In genomic region chr1:25858906-25859789, GRCh38 we compare ENCODE assay signal across 8 cellular contexts. TPM values are rescaled to one million over a fixed set of nuclear protein-coding genes. Genes with fewer than 3 reads are reported as not detected.
A peak's percentile ranks its signal among the peaks of the same experiment; 100 is the strongest.
DNase-seq lines count a peak whose midpoint lies in the region; ATAC-seq and TF ChIP-seq lines count a peak whose summit lies in the region.

Gene AUNIP, minus strand, starts transcription at chr1:25859457. Its CDS starts 100 bp downstream, at chr1:25859357.

- H3K9me3 ChIP-seq in HUES48 (ENCODE audit: control insufficient read depth, insufficient read depth, low read length) (no peaks in the 10 kb centered on the region), OCI-LY1 (ENCODE audit: low read length) (no peaks in the 10 kb centered on the region), mucosa of rectum (ENCODE audit: control insufficient read depth in 2 of 2, low read length in 2 of 2) (no peaks in the 10 kb centered on the region)

- peaks cover 14% of the 10 kb centered on the region for H3K79me2 ChIP-seq in OCI-LY1 (ENCODE audit: insufficient read depth, low read length)

- peaks cover 5% of the 10 kb centered on the region; the same call in 1 of the 2 replicates for H3K36me3 ChIP-seq in HUES48 (ENCODE audit: control insufficient read depth, insufficient read depth, low read length)
- no peaks in the 10 kb centered on the region; the same call in 1 of the 2 replicates for H3K36me3 ChIP-seq in OCI-LY1 (ENCODE audit: insufficient read depth, low read length)
- H3K36me3 ChIP-seq in mucosa of rectum (ENCODE audit: control insufficient read depth in 2 of 2, insufficient read depth in 2 of 2, low read length in 2 of 2) = peaks cover 0 to 4% of the 10 kb centered on the region in 2 donors

- H3F3A ChIP-seq in OCI-LY1 (ENCODE audit: insufficient read depth, low read length) = no peaks in the 10 kb centered on the region

- H2AFZ ChIP-seq in OCI-LY1 (ENCODE audit: low read length) = peak within 1 kb of the TSS; percentile 68; the same call in 1 of the 2 replicates

- peak; percentile 98 for DNase-seq in COLO668 (lab: John Stamatoyannopoulos, UW; ENCODE audit: unreplicated experiment)
- peak; percentile 87 for DNase-seq in activated T-cell treated with anti-CD3 and anti-CD28 coated beads for 24 hours (ENCODE audit: low read depth)
- no peak for DNase-seq in epithelial cell of proximal tubule (ENCODE audit: low read depth)
- peak; percentile 84 for DNase-seq in stimulated activated CD8-positive, alpha-beta memory T cell treated with anti-CD3 and anti-CD28 coated beads, Interleukin-4, amount 100 ng/mL, for 24 hours (ENCODE audit: low read depth)

- peak; percentile 70 for ATAC-seq in GM21360 (IDR thresholded peaks at IDR 0.05; ENCODE audit: unreplicated experiment)

- H3K4me1 ChIP-seq in HUES48 (ENCODE audit: control insufficient read depth, insufficient read depth, low read length) (peaks cover 5% of the 10 kb centered on the region; the same call in 1 of the 2 replicates), OCI-LY1 (ENCODE audit: insufficient read depth, low read length, severe bottlenecking) (peaks cover 13% of the 10 kb centered on the region), mucosa of rectum (ENCODE audit: control insufficient read depth in 2 of 2, insufficient read depth in 2 of 2, low read length in 2 of 2) (peaks cover 7 to 18% of the 10 kb centered on the region in 2 donors)

- H3K9me2 ChIP-seq in OCI-LY1 (ENCODE audit: low read depth, low read length) = no peaks in the 10 kb centered on the region

- H3K27me3 ChIP-seq in HUES48 (ENCODE audit: control insufficient read depth, insufficient read depth, low read length) = no peaks in the 10 kb centered on the region
- H3K27me3 ChIP-seq in OCI-LY1 (ENCODE audit: insufficient read depth, low read length) = no peaks in the 10 kb centered on the region
- no peaks in the 10 kb centered on the region for H3K27me3 ChIP-seq in mucosa of rectum (ENCODE audit: control insufficient read depth in 2 of 2, insufficient read depth in 2 of 2, low read length in 2 of 2)

- TF ChIP-seq CTCF in OCI-LY1 (IDR thresholded peaks at IDR 0.05; ENCODE audit: low read length) = no peak
- no peak for TF ChIP-seq CTCF in epithelial cell of proximal tubule (conservative IDR thresholded peaks at IDR 0.05; ENCODE audit: low read depth, low read length)

- peak within 1 kb of the TSS; percentile 100 for H3K4me2 ChIP-seq in OCI-LY1 (ENCODE audit: low read length)

- peak within 1 kb of the TSS; percentile 95 for H3K4me3 ChIP-seq in HUES48 (ENCODE audit: low read depth, low read length)
- H3K4me3 ChIP-seq in OCI-LY1 (ENCODE audit: low read depth, low read length, poor library complexity, severe bottlenecking) = peak within 1 kb of the TSS; percentile 97
- peak within 1 kb of the TSS; percentile 74 for H3K4me3 ChIP-seq in epithelial cell of proximal tubule (ENCODE audit: low read depth, low read length)
- peak within 1 kb of the TSS; percentile 71 to 89 for H3K4me3 ChIP-seq in mucosa of rectum (ENCODE audit: low read length in 2 of 2)

- H3K27ac ChIP-seq in HUES48 (ENCODE audit: low read depth, low read length) = peak within 1 kb of the TSS; percentile 70
- peak within 1 kb of the TSS; percentile 20 for H3K27ac ChIP-seq in OCI-LY1 (ENCODE audit: low read depth, low read length, poor library complexity, severe bottlenecking)
- peak within 1 kb of the TSS; percentile 78 for H3K27ac ChIP-seq in mucosa of rectum (ENCODE audit: low read depth in 2 of 2, low read length in 2 of 2)

- peak within 1 kb of the TSS; percentile 93 for H3K9ac ChIP-seq in HUES48 (ENCODE audit: low read depth, low read length)
- H3K9ac ChIP-seq in OCI-LY1 (ENCODE audit: low read length) = peak within 1 kb of the TSS; percentile 93
- peak within 1 kb of the TSS; percentile 81 to 89 for H3K9ac ChIP-seq in mucosa of rectum (ENCODE audit: low read depth in 1 of 2, low read length in 2 of 2)

- no peaks in the 10 kb centered on the region for H4K20me1 ChIP-seq in OCI-LY1 (ENCODE audit: insufficient read depth, low read length)

RNA-seq across cellular contexts. Expression of gene AUNIP, which starts in this region (rescaled TPM):
- 6.2 and 13.0 TPM in 2 replicates for total RNA-seq in epithelial cell of proximal tubule

Comparison
In these comparisons a context has a peak if more than half of its experiments do, and no peak if none do; other contexts are left out.
1. H3K27ac ChIP-seq: peak in every context shown above with its lines; median percentile 78 in mucosa of rectum; 70 in HUES48; 20 in OCI-LY1.